Comparison of ENCODE assay signal across 3 cellular contexts in genomic region chr13:46602531-46602930, GRCh38.
TF ChIP-seq lines count a peak whose summit lies in the region.

No MANE protein-coding gene starts in this region.

TF ChIP-seq in liver, 16 proteins besides CTCF, POLR2A, EP300 and RAD21:
- TF ChIP-seq HNF4A (conservative IDR thresholded peaks at IDR 0.05) (peak; percentile 50 to 64), HNF4G (IDR thresholded peaks at IDR 0.05) (no peak)

TF ChIP-seq in HepG2, 621 proteins besides CTCF, POLR2A, EP300 and RAD21:
- TF ChIP-seq SPEN (CRISPR knock-in tag; IDR thresholded peaks at IDR 0.05; ENCODE audit: low read depth), result no peak
- TF ChIP-seq ATF6 (CRISPR knock-in tag; conservative IDR thresholded peaks at IDR 0.05), result no peak
- TF ChIP-seq, protein P1, sequence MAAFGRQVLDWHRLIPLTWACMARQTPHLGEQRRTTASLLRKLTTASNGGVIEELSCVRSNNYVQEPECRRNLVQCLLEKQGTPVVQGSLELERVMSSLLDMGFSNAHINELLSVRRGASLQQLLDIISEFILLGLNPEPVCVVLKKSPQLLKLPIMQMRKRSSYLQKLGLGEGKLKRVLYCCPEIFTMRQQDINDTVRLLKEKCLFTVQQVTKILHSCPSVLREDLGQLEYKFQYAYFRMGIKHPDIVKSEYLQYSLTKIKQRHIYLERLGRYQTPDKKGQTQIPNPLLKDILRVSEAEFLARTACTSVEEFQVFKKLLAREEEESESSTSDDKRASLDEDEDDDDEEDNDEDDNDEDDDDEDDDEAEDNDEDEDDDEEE (CRISPR knock-in tag; IDR thresholded peaks at IDR 0.05), result no peak
- TF ChIP-seq, protein P2, sequence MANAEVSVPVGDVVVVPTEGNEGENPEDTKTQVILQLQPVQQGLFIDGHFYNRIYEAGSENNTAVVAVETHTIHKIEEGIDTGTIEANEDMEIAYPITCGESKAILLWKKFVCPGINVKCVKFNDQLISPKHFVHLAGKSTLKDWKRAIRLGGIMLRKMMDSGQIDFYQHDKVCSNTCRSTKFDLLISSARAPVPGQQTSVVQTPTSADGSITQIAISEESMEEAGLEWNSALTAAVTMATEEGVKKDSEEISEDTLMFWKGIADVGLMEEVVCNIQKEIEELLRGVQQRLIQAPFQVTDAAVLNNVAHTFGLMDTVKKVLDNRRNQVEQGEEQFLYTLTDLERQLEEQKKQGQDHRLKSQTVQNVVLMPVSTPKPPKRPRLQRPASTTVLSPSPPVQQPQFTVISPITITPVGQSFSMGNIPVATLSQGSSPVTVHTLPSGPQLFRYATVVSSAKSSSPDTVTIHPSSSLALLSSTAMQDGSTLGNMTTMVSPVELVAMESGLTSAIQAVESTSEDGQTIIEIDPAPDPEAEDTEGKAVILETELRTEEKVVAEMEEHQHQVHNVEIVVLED (CRISPR knock-in tag; IDR thresholded peaks at IDR 0.05; ENCODE audit: borderline replicate concordance), result no peak
TF ChIP-seq in HepG2: peak in this region for 0.

TF ChIP-seq in HCT116, 20 proteins besides CTCF, POLR2A, EP300 and RAD21:
- no peak for TF ChIP-seq EZH2phosphoT487 (IDR thresholded peaks at IDR 0.05; ENCODE audit: borderline replicate concordance)
- TF ChIP-seq SRF (IDR thresholded peaks at IDR 0.05; ENCODE audit: low read depth), result no peak
- TF ChIP-seq POLR2AphosphoS5 (IDR thresholded peaks at IDR 0.05; ENCODE audit: low read depth, low read length), result no peak
- no peak for TF ChIP-seq FOSL1 (IDR thresholded peaks at IDR 0.05; ENCODE audit: low read depth)
- TF ChIP-seq JUND (IDR thresholded peaks at IDR 0.05), result no peak
- TF ChIP-seq TCF7L2 (IDR thresholded peaks at IDR 0.05; ENCODE audit: borderline replicate concordance, extremely low read depth, insufficient read depth, insufficient read length), result no peak
- TF ChIP-seq, protein P3, sequence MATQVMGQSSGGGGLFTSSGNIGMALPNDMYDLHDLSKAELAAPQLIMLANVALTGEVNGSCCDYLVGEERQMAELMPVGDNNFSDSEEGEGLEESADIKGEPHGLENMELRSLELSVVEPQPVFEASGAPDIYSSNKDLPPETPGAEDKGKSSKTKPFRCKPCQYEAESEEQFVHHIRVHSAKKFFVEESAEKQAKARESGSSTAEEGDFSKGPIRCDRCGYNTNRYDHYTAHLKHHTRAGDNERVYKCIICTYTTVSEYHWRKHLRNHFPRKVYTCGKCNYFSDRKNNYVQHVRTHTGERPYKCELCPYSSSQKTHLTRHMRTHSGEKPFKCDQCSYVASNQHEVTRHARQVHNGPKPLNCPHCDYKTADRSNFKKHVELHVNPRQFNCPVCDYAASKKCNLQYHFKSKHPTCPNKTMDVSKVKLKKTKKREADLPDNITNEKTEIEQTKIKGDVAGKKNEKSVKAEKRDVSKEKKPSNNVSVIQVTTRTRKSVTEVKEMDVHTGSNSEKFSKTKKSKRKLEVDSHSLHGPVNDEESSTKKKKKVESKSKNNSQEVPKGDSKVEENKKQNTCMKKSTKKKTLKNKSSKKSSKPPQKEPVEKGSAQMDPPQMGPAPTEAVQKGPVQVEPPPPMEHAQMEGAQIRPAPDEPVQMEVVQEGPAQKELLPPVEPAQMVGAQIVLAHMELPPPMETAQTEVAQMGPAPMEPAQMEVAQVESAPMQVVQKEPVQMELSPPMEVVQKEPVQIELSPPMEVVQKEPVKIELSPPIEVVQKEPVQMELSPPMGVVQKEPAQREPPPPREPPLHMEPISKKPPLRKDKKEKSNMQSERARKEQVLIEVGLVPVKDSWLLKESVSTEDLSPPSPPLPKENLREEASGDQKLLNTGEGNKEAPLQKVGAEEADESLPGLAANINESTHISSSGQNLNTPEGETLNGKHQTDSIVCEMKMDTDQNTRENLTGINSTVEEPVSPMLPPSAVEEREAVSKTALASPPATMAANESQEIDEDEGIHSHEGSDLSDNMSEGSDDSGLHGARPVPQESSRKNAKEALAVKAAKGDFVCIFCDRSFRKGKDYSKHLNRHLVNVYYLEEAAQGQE (IDR thresholded peaks at IDR 0.05; ENCODE audit: low read depth), result no peak
- TF ChIP-seq SP1 (IDR thresholded peaks at IDR 0.05; ENCODE audit: low read depth), result no peak
